Comparison of ENCODE assay signal across 23 cellular contexts in the genomic region with DNA sequence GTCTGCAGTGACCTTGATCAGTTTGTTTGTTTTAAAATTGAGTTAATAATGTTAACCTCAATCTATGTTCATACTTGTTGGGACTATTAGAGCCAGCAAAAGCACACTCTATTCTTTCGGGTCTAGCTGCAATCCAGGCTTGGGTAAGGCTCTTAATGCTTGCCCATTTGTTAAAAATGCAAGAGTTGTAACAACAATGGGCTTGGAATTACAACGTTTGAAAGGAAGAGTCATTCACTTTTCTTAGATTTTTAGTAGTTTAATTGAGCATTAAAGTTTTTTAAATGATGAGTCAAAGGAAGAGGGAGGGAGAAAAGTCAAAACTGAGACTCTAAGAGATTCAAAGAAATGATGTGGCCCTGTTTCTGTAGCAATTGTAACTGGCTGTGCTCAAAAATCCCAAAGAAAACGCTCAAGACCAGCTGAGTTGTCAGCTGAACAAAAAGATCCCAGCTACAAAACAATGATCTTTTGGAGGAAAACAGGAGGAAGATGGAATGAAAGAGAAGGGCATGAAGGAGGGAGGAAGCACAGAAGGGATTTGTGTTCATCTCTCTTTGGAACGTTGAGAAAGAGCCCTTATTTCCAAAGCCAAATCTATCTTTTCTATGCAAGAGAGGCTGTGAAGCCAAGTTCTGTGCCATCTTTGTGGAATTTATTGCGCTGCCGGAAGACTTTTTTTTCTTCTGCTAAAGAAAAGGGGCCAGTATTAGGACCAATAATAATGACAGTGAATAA. TPM values are rescaled to one million over a fixed set of nuclear protein-coding genes. Genes with fewer than 3 reads are reported as not detected.
DNase-seq lines count a peak whose midpoint lies in the region; ATAC-seq and TF ChIP-seq lines count a peak whose summit lies in the region.
"Had no signal": no experiment of that assay in that cellular context is flagged by ENCODE, and none has a peak within 500 bp of the region (broad histone marks: within the 10 kb centered on the region; RNA-seq: fewer than 3 reads in every experiment).

No MANE protein-coding gene starts in this region.

- no peak overlapping the region for H2BK15ac ChIP-seq in IMR-90 (ENCODE audit: low read depth, low read length)

- peak; percentile 26 for DNase-seq in IMR-90
- DNase-seq in caudate nucleus (lab: John Stamatoyannopoulos, UW): peak in 16 of 61 donors; percentile 6 to 50 (median 32)
- DNase-seq in foreskin melanocyte: peak; percentile 82
- no peak for DNase-seq in Right ventricle myocardium inferior (ENCODE audit: missing footprints)
- DNase-seq: activated CD4-positive, alpha-beta T cell treated with anti-CD3 and anti-CD28 coated beads for 48 hours; activated naive CD4-positive, alpha-beta T cell treated with anti-CD3 and anti-CD28 coated beads, Interleukin-2, amount 10 ng/mL, durations not matched to agents 7 days and 5 days; CD4-positive, alpha-beta T cell; EL; naive B cell; NCI-H1048; NCI-H187; NCI-H526 treated with DMSO at 0.1 percent for 48 hours; retina; RPMI8226; spleen; stimulated activated CD4-positive, alpha-beta T cell treated with anti-CD3 and anti-CD28 coated beads, Interleukin-4, amount 100 ng/mL, for 1 hour had no signal

- H3K4ac ChIP-seq in IMR-90 (ENCODE audit: low read depth, low read length): no peak overlapping the region

- 17% methylated on average over 1 of the region's 6 CpGs; no CpG with 5 or more reads in 1 of the 2 experiments for WGBS in IMR-90 (ENCODE audit: extremely low coverage in 2 of 2, insufficient read length in 1 of 2), 2 experiments

- POLR2A ChIA-PET in IMR-90 (lab: Charles Lee; ENCODE audit: unreplicated experiment): no interaction called here

- no peak overlapping the region for H2BK20ac ChIP-seq in IMR-90 (ENCODE audit: low read depth, low read length)

- peaks cover 11% of the 10 kb centered on the region for H3K4me1 ChIP-seq in IMR-90 (ENCODE audit: control insufficient read depth, insufficient read depth, low read length)

- H3K56ac ChIP-seq in IMR-90 (ENCODE audit: extremely low read depth, insufficient read depth, low read length): no peak overlapping the region

- H3K18ac ChIP-seq in IMR-90 (ENCODE audit: low read depth, low read length): no peak overlapping the region

- no peak overlapping the region for H4K5ac ChIP-seq in IMR-90 (ENCODE audit: low read depth, low read length)

- TF ChIP-seq POLR2A in IMR-90 (IDR thresholded peaks at IDR 0.05; ENCODE audit: low read depth, low read length): no peak

- H2BK120ac ChIP-seq in IMR-90 (ENCODE audit: low read depth, low read length): no peak overlapping the region

- no peak overlapping the region for H3K4me2 ChIP-seq in IMR-90 (ENCODE audit: low read depth, low read length)
- H3K4me2 ChIP-seq: KMS-11 had no signal

- BruUV-seq in IMR-90 (replicated peaks; lab: Mats Ljungman, UMichigan): no TSS peak

- no peak for TF ChIP-seq RAD21 in IMR-90 (IDR thresholded peaks at IDR 0.05; ENCODE audit: low read length)

- no peak overlapping the region for H4K8ac ChIP-seq in IMR-90 (ENCODE audit: low read depth in 2 of 2, low read length in 2 of 2)

- H3K14ac ChIP-seq in IMR-90 (replicated peaks; ENCODE audit: low read depth, low read length): no peak overlapping the region; the same call in 1 of the 2 replicates

- H3K36me3 ChIP-seq in IMR-90 (ENCODE audit: control insufficient read depth, insufficient read depth, low read length): 0 out of 2 replicates have a peak, but pooled peaks cover 1% of the 10 kb centered on the region
- H3K36me3 ChIP-seq: spleen had no signal

- H3K79me1 ChIP-seq in IMR-90 (ENCODE audit: low read depth in 1 of 2, low read length in 2 of 2): peaks cover 33 to 46% of the 10 kb centered on the region in 2 experiments

- H4K20me1 ChIP-seq in IMR-90 (ENCODE audit: insufficient read depth, low read length): peaks cover 19% of the 10 kb centered on the region

- TF ChIP-seq CTCF in IMR-90 (conservative IDR thresholded peaks at IDR 0.05; ENCODE audit: low read depth, low read length): no peak

- no peak for ATAC-seq in IMR-90 (ENCODE audit: low read depth)
- no peak for ATAC-seq in Right ventricle myocardium inferior
- ATAC-seq in HG02973 (IDR thresholded peaks at IDR 0.05; ENCODE audit: unreplicated experiment): no peak
- no peak for ATAC-seq in GM21576 (IDR thresholded peaks at IDR 0.05; ENCODE audit: unreplicated experiment)
- ATAC-seq: activated CD8-positive, alpha-beta memory T cell treated with anti-CD3 and anti-CD28 coated beads, Interleukin-2, amount 10 ng/mL, durations not matched to agents 7 days and 5 days; left lobe of liver; stimulated activated memory B cell treated with anti-CD40 and anti-IgM and Interleukin-4, amounts not matched to agents 10 μg/mL and 1 μg/mL and 100 μg/mL, for 72 hours had no signal

- H3K23ac ChIP-seq in IMR-90 (ENCODE audit: low read depth, low read length): 0 out of 2 replicates have a peak overlapping the region, but pooled peaks have one; percentile 23

- intact Hi-C loops in IMR-90 (cut with micrococcal nuclease): no loop called here
- intact Hi-C loops in Right ventricle myocardium inferior (cut with DNase I): no loop called here

- no peak overlapping the region for H3K27ac ChIP-seq in IMR-90 (ENCODE audit: insufficient read depth, low read length)
- peak overlapping the region; percentile 91 for H3K27ac ChIP-seq in caudate nucleus (ENCODE audit: low read depth, low read length)
- peak overlapping the region; percentile 89 for H3K27ac ChIP-seq in temporal lobe (ENCODE audit: low read depth, low read length)
- H3K27ac ChIP-seq: KMS-11, spleen had no signal

- no peaks in the 10 kb centered on the region for H3K27me3 ChIP-seq in IMR-90 (ENCODE audit: control insufficient read depth, insufficient read depth, low read length)

- no peak overlapping the region for H2AK9ac ChIP-seq in IMR-90 (replicated peaks; ENCODE audit: low read depth, low read length, poor library complexity)

- in situ Hi-C loops in IMR-90 (cut with MboI; ENCODE audit: low sequenced_read_pairs): no loop called here

- dilution Hi-C loops in IMR-90 (cut with HindIII; ENCODE audit: low sequenced_read_pairs, unreplicated experiment): no loop called here

- H3K9me3 ChIP-seq in IMR-90 (ENCODE audit: control insufficient read depth, insufficient read depth, low read length): no peaks in the 10 kb centered on the region
- H3K9me3 ChIP-seq: spleen had no signal

- no peak overlapping the region for H2BK5ac ChIP-seq in IMR-90 (ENCODE audit: low read depth, low read length, poor library complexity, severe bottlenecking)

- no peak overlapping the region for H3K9ac ChIP-seq in IMR-90 (ENCODE audit: low read depth, low read length)
- H3K9ac ChIP-seq: KMS-11 had no signal

- no peak overlapping the region for H3K4me3 ChIP-seq in IMR-90 (ENCODE audit: insufficient read depth, low read depth, low read length)
- H3K4me3 ChIP-seq: spleen had no signal

- H2AK5ac ChIP-seq in IMR-90 (ENCODE audit: low read depth, low read length): no peak overlapping the region

- no peak overlapping the region for H2AFZ ChIP-seq in IMR-90 (replicated peaks; ENCODE audit: low read length, poor library complexity)

- CTCF ChIA-PET in IMR-90 (lab: Yijun Ruan, JAX): no interaction called here

- H3K9me1 ChIP-seq in IMR-90 (ENCODE audit: insufficient read depth, low read length): peaks cover 20% of the 10 kb centered on the region

- no peak overlapping the region for H4K91ac ChIP-seq in IMR-90 (ENCODE audit: insufficient read depth, low read depth, low read length)

TF ChIP-seq in IMR-90, 13 proteins besides CTCF, POLR2A, EP300 and RAD21:
- TF ChIP-seq, protein P1, sequence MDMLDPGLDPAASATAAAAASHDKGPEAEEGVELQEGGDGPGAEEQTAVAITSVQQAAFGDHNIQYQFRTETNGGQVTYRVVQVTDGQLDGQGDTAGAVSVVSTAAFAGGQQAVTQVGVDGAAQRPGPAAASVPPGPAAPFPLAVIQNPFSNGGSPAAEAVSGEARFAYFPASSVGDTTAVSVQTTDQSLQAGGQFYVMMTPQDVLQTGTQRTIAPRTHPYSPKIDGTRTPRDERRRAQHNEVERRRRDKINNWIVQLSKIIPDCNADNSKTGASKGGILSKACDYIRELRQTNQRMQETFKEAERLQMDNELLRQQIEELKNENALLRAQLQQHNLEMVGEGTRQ (IDR thresholded peaks at IDR 0.05; ENCODE audit: low read depth, low read length): no peak
- TF ChIP-seq SMC3 (IDR thresholded peaks at IDR 0.05; ENCODE audit: low read depth, low read length) (no peak), NFE2L2 (IDR thresholded peaks at IDR 0.05; ENCODE audit: low read depth, low read length) (no peak), MAZ (IDR thresholded peaks at IDR 0.05; ENCODE audit: borderline replicate concordance, low read depth, low read length) (no peak), MXI1 (IDR thresholded peaks at IDR 0.05; ENCODE audit: borderline replicate concordance, low read depth, low read length) (no peak), FOS (IDR thresholded peaks at IDR 0.05; ENCODE audit: low read depth, low read length) (no peak), BHLHE40 (IDR thresholded peaks at IDR 0.05; ENCODE audit: low read depth, low read length) (no peak), MAFK (IDR thresholded peaks at IDR 0.05; ENCODE audit: low read depth, low read length) (no peak)
- TF ChIP-seq, protein P2, sequence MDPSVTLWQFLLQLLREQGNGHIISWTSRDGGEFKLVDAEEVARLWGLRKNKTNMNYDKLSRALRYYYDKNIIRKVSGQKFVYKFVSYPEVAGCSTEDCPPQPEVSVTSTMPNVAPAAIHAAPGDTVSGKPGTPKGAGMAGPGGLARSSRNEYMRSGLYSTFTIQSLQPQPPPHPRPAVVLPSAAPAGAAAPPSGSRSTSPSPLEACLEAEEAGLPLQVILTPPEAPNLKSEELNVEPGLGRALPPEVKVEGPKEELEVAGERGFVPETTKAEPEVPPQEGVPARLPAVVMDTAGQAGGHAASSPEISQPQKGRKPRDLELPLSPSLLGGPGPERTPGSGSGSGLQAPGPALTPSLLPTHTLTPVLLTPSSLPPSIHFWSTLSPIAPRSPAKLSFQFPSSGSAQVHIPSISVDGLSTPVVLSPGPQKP (IDR thresholded peaks at IDR 0.05; ENCODE audit: borderline replicate concordance, low read depth, low read length): no peak
TF ChIP-seq in IMR-90: peak in this region for 0.

RNA-seq across cellular contexts. Expression of a gene that starts 5.5 kb away (rescaled TPM):
- 12.4 and 17.2 TPM in 2 replicates for total RNA-seq in IMR-90 (2012; rRNA removed)
- polyA plus RNA-seq in IMR-90 (2012; rRNA removed): 13.5 and 13.9 TPM in 2 replicates
- 12.1 and 13.8 TPM in 2 replicates for polyA plus RNA-seq in IMR-90 (2012; cell fraction: cytosol; rRNA removed)
- polyA plus RNA-seq in IMR-90 (2012; cell fraction: nucleus; rRNA removed; ENCODE audit: low replicate concordance): 3.8 and 4.5 TPM in 2 replicates
- total RNA-seq in temporal lobe: 271 TPM
- 5.1 TPM for total RNA-seq in Right ventricle myocardium inferior

Comparison
In these comparisons a context has a peak if more than half of its experiments do, and no peak if none do; other contexts are left out.
1. RNA of a gene that starts 5.5 kb away (total RNA-seq): 271 TPM in temporal lobe (single experiment); 12.4 to 17.2 TPM in IMR-90 and 5.1 TPM in Right ventricle myocardium inferior (single experiment); every median in the first group is over 10 times any median in the second.